8 cellular contexts compared by ENCODE assay signal in genomic region chr6:167373042-167373661, GRCh38. TPM values are rescaled to one million over a fixed set of nuclear protein-coding genes. Genes with fewer than 3 reads are reported as not detected.
"Had no signal": no experiment of that assay in that cellular context is flagged by ENCODE, and none has a peak within 500 bp of the region (broad histone marks: within the 10 kb centered on the region; RNA-seq: fewer than 3 reads in every experiment).

No MANE protein-coding gene starts in this region.

RNA-seq across cellular contexts. Expression of gene TTLL2, which starts 48.3 kb away (rescaled TPM):
- total RNA-seq: LHCN-M2, MCF 10A, NCI-H460, OCI-LY7, PC-9, Right ventricle myocardium superior, SJSA1 had no signal
- polyA plus RNA-seq: SK-N-SH had no signal
